ENCODE assay signal across 13 cellular contexts in genomic region chr12:122067548-122067947, GRCh38. TPM values are rescaled to one million over a fixed set of nuclear protein-coding genes. Genes with fewer than 3 reads are reported as not detected.
A peak's percentile ranks its signal among the peaks of the same experiment; 100 is the strongest.
DNase-seq lines count a peak whose midpoint lies in the region; ATAC-seq and TF ChIP-seq lines count a peak whose summit lies in the region.
"Had no signal": no experiment of that assay in that cellular context is flagged by ENCODE, and none has a peak within 500 bp of the region (broad histone marks: within the 10 kb centered on the region; RNA-seq: fewer than 3 reads in every experiment).

No MANE protein-coding gene starts in this region.

- no peak for TF ChIP-seq CTCF in tibial artery (IDR thresholded peaks at IDR 0.05)

- H3K27me3 Mint-ChIP-seq in activated naive CD4-positive, alpha-beta T cell treated with anti-CD3 and anti-CD28 coated beads for 36 hours (ENCODE audit: low read depth), result no peaks in the 10 kb centered on the region
- H3K27me3 Mint-ChIP-seq in T-helper 17 cell, result peaks cover 5% of the 10 kb centered on the region
- no peaks in the 10 kb centered on the region for H3K27me3 Mint-ChIP-seq in memory B cell

- peak overlapping the region; percentile 40 for H3K4me3 Mint-ChIP-seq in activated naive CD4-positive, alpha-beta T cell treated with anti-CD3 and anti-CD28 coated beads for 36 hours
- H3K4me3 Mint-ChIP-seq in T-helper 17 cell (no peak overlapping the region), memory B cell (peak overlapping the region; percentile 64)

- H3K27ac ChIP-seq in tibial artery, result peak overlapping the region; percentile 31 to 33

- H3K9me3 ChIP-seq in T-helper 17 cell (ENCODE audit: control insufficient read depth, low read length, poor library complexity, severe bottlenecking) (no peaks in the 10 kb centered on the region), tibial artery (no peaks in the 10 kb centered on the region)

- no peaks in the 10 kb centered on the region for H3K27me3 ChIP-seq in tibial artery

- no peak overlapping the region for H3K4me3 ChIP-seq in tibial artery

- ATAC-seq in T-helper 17 cell (no peak), memory B cell (ENCODE audit: low read depth) (no peak)
- ATAC-seq: Right ventricle myocardium inferior had no signal

- CTCF ChIA-PET in activated naive CD4-positive, alpha-beta T cell treated with anti-CD3 and anti-CD28 coated beads for 36 hours (lab: Charles Lee), result interaction anchor here (0.7 to 2.8 kb wide), 7 partner anchors 11 to 587 kb away, joined by 3 to 18 read pairs (median 6); partner anchors contain the start of gene MLXIP

- peaks cover 19% of the 10 kb centered on the region for H3K4me1 Mint-ChIP-seq in activated naive CD4-positive, alpha-beta T cell treated with anti-CD3 and anti-CD28 coated beads for 36 hours (ENCODE audit: low read depth)
- H3K4me1 Mint-ChIP-seq in T-helper 17 cell (peaks cover 15% of the 10 kb centered on the region), memory B cell (peaks cover 34% of the 10 kb centered on the region)

- peaks cover 13 to 57% (median 50%) of the 10 kb centered on the region in 4 donors for H3K4me1 ChIP-seq in tibial artery

- no peaks in the 10 kb centered on the region for H3K36me3 ChIP-seq in tibial artery

- no peaks in the 10 kb centered on the region for H3K36me3 Mint-ChIP-seq in activated naive CD4-positive, alpha-beta T cell treated with anti-CD3 and anti-CD28 coated beads for 36 hours (ENCODE audit: low read depth)
- peaks cover 3% of the 10 kb centered on the region for H3K36me3 Mint-ChIP-seq in T-helper 17 cell (ENCODE audit: low read depth)
- no peaks in the 10 kb centered on the region for H3K36me3 Mint-ChIP-seq in memory B cell

- no peak overlapping the region for H3K27ac Mint-ChIP-seq in activated naive CD4-positive, alpha-beta T cell treated with anti-CD3 and anti-CD28 coated beads for 36 hours
- H3K27ac Mint-ChIP-seq in T-helper 17 cell (peak overlapping the region; percentile 6), memory B cell (peak overlapping the region; percentile 48)

- intact Hi-C loops in activated naive CD4-positive, alpha-beta T cell treated with anti-CD3 and anti-CD28 coated beads for 36 hours (cut with micrococcal nuclease), result loop anchor here (5.0 kb wide), 1 partner anchor 40 kb away; no protein-coding TSS in a partner anchor
- intact Hi-C loops in tibial artery (cut with DNase I; ENCODE audit: low total_unique reads), result no loop called here

- DNase-seq in activated naive CD4-positive, alpha-beta T cell treated with anti-CD3 and anti-CD28 coated beads for 36 hours, result no peak
- no peak for DNase-seq in activated naive CD4-positive, alpha-beta T cell treated with anti-CD3 and anti-CD28 coated beads, Interleukin-2, amount 50 U/mL, for 16 hours
- DNase-seq in T-helper 17 cell (no peak), memory B cell (ENCODE audit: low spot score in 2 of 2) (no peak), tibial artery (no peak), glomerular visceral epithelial cell (ENCODE audit: extremely low spot score) (no peak)
- DNase-seq in effector CD8-positive, alpha-beta T cell (lab: John Stamatoyannopoulos, UW), result no peak
- DNase-seq in stimulated activated naive CD4-positive, alpha-beta T cell (lab: John Stamatoyannopoulos, UW), result no peak
- DNase-seq: aorta, mammary epithelial cell, NCI-H1105, NCI-H446 had no signal

- no peaks in the 10 kb centered on the region for H3K9me3 Mint-ChIP-seq in activated naive CD4-positive, alpha-beta T cell treated with anti-CD3 and anti-CD28 coated beads for 36 hours
- no peaks in the 10 kb centered on the region for H3K9me3 Mint-ChIP-seq in memory B cell

RNA-seq across cellular contexts. Expression of gene MLXIP, which starts 11.0 kb away (rescaled TPM):
- 10 to 100 TPM; 18.8 to 22.0 TPM for total RNA-seq in activated naive CD4-positive, alpha-beta T cell treated with anti-CD3 and anti-CD28 coated beads for 36 hours
- 10 to 100 TPM; 83.4 to 86.0 TPM for total RNA-seq in T-helper 17 cell

RNA-seq across cellular contexts. Expression of gene BCL7A, which starts 45.9 kb away (rescaled TPM):
- 1 to 10 TPM; 6.1 to 6.2 TPM for total RNA-seq in activated naive CD4-positive, alpha-beta T cell treated with anti-CD3 and anti-CD28 coated beads for 36 hours
- 1 to 10 TPM; 2.6 to 4.0 TPM for total RNA-seq in T-helper 17 cell
